10 cellular contexts compared by ENCODE assay signal in the genomic region with DNA sequence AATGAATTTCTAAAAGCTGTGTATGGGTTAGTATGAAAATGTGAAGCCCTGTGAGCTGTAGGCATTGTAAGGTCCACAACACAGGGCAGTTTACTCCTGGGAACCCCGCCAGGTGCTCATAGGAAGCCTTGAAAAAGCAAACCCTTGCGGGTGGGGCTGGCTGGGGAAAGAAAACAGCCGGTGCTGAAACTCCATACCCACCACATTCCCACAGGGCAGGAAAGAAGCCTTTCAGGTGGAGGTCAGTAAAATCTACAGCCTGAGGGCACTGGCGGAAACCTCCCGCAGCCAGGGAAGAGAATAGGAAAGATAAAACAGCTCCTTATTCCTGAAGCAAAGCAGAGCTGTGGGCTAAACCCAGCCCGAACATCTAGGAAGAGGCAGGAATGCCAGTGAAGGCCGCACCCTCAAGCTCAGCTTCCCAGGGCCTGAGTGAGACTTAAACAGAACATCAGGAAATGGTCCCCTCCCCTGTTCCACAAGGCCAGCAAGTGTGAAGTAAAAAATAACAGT. TPM values are rescaled to one million over a fixed set of nuclear protein-coding genes. Genes with fewer than 3 reads are reported as not detected.
A peak's percentile ranks its signal among the peaks of the same experiment; 100 is the strongest.
DNase-seq lines count a peak whose midpoint lies in the region; ATAC-seq and TF ChIP-seq lines count a peak whose summit lies in the region.
"Had no signal": no experiment of that assay in that cellular context is flagged by ENCODE, and none has a peak within 500 bp of the region (broad histone marks: within the 10 kb centered on the region; RNA-seq: fewer than 3 reads in every experiment).

No MANE protein-coding gene starts in this region.

- H3K4me1 Mint-ChIP-seq in endodermal cell: peaks cover 57% of the 10 kb centered on the region

- no peaks in the 10 kb centered on the region for H3K9me1 ChIP-seq in IMR-90 (ENCODE audit: insufficient read depth, low read length)

- H4K91ac ChIP-seq in IMR-90 (ENCODE audit: insufficient read depth, low read depth, low read length): no peak overlapping the region; the same call in 1 of the 2 replicates

- CTCF ChIA-PET in IMR-90 (lab: Yijun Ruan, JAX): no interaction called here

- no peak overlapping the region for H2BK15ac ChIP-seq in IMR-90 (ENCODE audit: low read depth, low read length)

- H3K9me3 ChIP-seq in IMR-90 (ENCODE audit: control insufficient read depth, insufficient read depth, low read length): no peaks in the 10 kb centered on the region
- H3K9me3 ChIP-seq in endodermal cell (ENCODE audit: control insufficient read depth, low read length): no peaks in the 10 kb centered on the region
- H3K9me3 ChIP-seq in mucosa of stomach (ENCODE audit: control insufficient read depth, low read length): no peaks in the 10 kb centered on the region

- H2AFZ ChIP-seq in IMR-90 (replicated peaks; ENCODE audit: low read length, poor library complexity): peak overlapping the region; percentile 78

- dilution Hi-C loops in IMR-90 (cut with HindIII; ENCODE audit: low sequenced_read_pairs, unreplicated experiment): no loop called here

- 67% methylated on average over 1 of the region's 7 CpGs; no CpG with 5 or more reads in 1 of the 2 experiments for WGBS in IMR-90 (ENCODE audit: extremely low coverage in 2 of 2, insufficient read length in 1 of 2), 2 experiments
- 84% methylated on average over 4 to 7 of the region's 7 CpGs for WGBS in endodermal cell (ENCODE audit: insufficient coverage in 1 of 2, insufficient read length in 1 of 2), 2 experiments

- H3K9me3 Mint-ChIP-seq in endodermal cell: no peaks in the 10 kb centered on the region

- no peak overlapping the region for H3K18ac ChIP-seq in IMR-90 (ENCODE audit: low read depth, low read length)

- H3K56ac ChIP-seq in IMR-90 (ENCODE audit: extremely low read depth, insufficient read depth, low read length): no peak overlapping the region

- peaks cover 0 to 11% of the 10 kb centered on the region in 2 experiments; a peak in 1 of 4 replicates for H3K79me1 ChIP-seq in IMR-90 (ENCODE audit: low read depth in 1 of 2, low read length in 2 of 2)

- H3K4me3 ChIP-seq in IMR-90 (ENCODE audit: insufficient read depth, low read depth, low read length) (no peak overlapping the region), endodermal cell (ENCODE audit: low read length) (no peak overlapping the region), mucosa of stomach (ENCODE audit: low read length) (no peak overlapping the region)

- H3K4ac ChIP-seq in IMR-90 (ENCODE audit: low read depth, low read length): no peak overlapping the region

- no peak overlapping the region for H2AK9ac ChIP-seq in IMR-90 (replicated peaks; ENCODE audit: low read depth, low read length, poor library complexity)

- no peaks in the 10 kb centered on the region for H3K4me1 ChIP-seq in IMR-90 (ENCODE audit: control insufficient read depth, insufficient read depth, low read length)
- peaks cover 18% of the 10 kb centered on the region for H3K4me1 ChIP-seq in endodermal cell (ENCODE audit: control insufficient read depth, insufficient read depth, low read length)
- peaks cover 9% of the 10 kb centered on the region for H3K4me1 ChIP-seq in mucosa of stomach (ENCODE audit: control insufficient read depth, insufficient read depth, low read length)

- H4K8ac ChIP-seq in IMR-90 (ENCODE audit: low read depth in 2 of 2, low read length in 2 of 2): peak overlapping the region in 1 of 2 experiments; percentile 35; a peak in 1 of 4 replicates

- H3K4me3 Mint-ChIP-seq in endodermal cell: no peak overlapping the region

- H2BK20ac ChIP-seq in IMR-90 (ENCODE audit: low read depth, low read length): no peak overlapping the region

- peak overlapping the region; percentile 66; the same call in 1 of the 2 replicates for H3K14ac ChIP-seq in IMR-90 (replicated peaks; ENCODE audit: low read depth, low read length)

- H2BK120ac ChIP-seq in IMR-90 (ENCODE audit: low read depth, low read length): no peak overlapping the region

- TF ChIP-seq POLR2A in IMR-90 (IDR thresholded peaks at IDR 0.05; ENCODE audit: low read depth, low read length): no peak

- intact Hi-C loops in IMR-90 (cut with micrococcal nuclease): no loop called here

- no peaks in the 10 kb centered on the region; the same call in 1 of the 2 replicates for H3K27me3 ChIP-seq in IMR-90 (ENCODE audit: control insufficient read depth, insufficient read depth, low read length)
- no peaks in the 10 kb centered on the region for H3K27me3 ChIP-seq in endodermal cell (ENCODE audit: control insufficient read depth, insufficient read depth, low read length, poor library complexity, severe bottlenecking)
- H3K27me3 ChIP-seq in mucosa of stomach (ENCODE audit: control insufficient read depth, insufficient read depth, low read length): no peaks in the 10 kb centered on the region

- H4K20me1 ChIP-seq in IMR-90 (ENCODE audit: insufficient read depth, low read length): no peaks in the 10 kb centered on the region

- POLR2A ChIA-PET in IMR-90 (lab: Charles Lee; ENCODE audit: unreplicated experiment): no interaction called here

- no peak overlapping the region for H3K27ac ChIP-seq in IMR-90 (ENCODE audit: insufficient read depth, low read length)
- no peak overlapping the region for H3K27ac ChIP-seq in endodermal cell (ENCODE audit: low read depth, low read length)

- in situ Hi-C loops in IMR-90 (cut with MboI; ENCODE audit: low sequenced_read_pairs): no loop called here
- in situ Hi-C loops in GM13976 (cut with MboI; ENCODE audit: low sequenced_read_pairs, unreplicated experiment): no loop called here

- peaks cover 34% of the 10 kb centered on the region for H3K36me3 Mint-ChIP-seq in endodermal cell (ENCODE audit: low read depth)

- TF ChIP-seq RAD21 in IMR-90 (IDR thresholded peaks at IDR 0.05; ENCODE audit: low read length): no peak

- H2AK5ac ChIP-seq in IMR-90 (ENCODE audit: low read depth, low read length): no peak overlapping the region

- H3K27me3 Mint-ChIP-seq in endodermal cell (ENCODE audit: insufficient read depth): no peaks in the 10 kb centered on the region

- H3K27ac Mint-ChIP-seq in endodermal cell: peak overlapping the region; percentile 93

- peak; percentile 38 for DNase-seq in AG08395 (ENCODE audit: low spot score)
- DNase-seq in IMR-90: no peak
- peak; percentile 77 for DNase-seq in endodermal cell
- no peak for DNase-seq in GM13976 (ENCODE audit: low spot score)
- DNase-seq: Karpas-422, midbrain had no signal

- H3K36me3 ChIP-seq in IMR-90 (ENCODE audit: control insufficient read depth, insufficient read depth, low read length) (no peaks in the 10 kb centered on the region), endodermal cell (ENCODE audit: control insufficient read depth, insufficient read depth, low read length) (peaks cover 63% of the 10 kb centered on the region), mucosa of stomach (ENCODE audit: control insufficient read depth, insufficient read depth, low read length) (no peaks in the 10 kb centered on the region)

- no peak overlapping the region for H4K5ac ChIP-seq in IMR-90 (ENCODE audit: low read depth, low read length)

- BruUV-seq in IMR-90 (replicated peaks; lab: Mats Ljungman, UMichigan): no TSS peak

- no peak overlapping the region for H3K4me2 ChIP-seq in IMR-90 (ENCODE audit: low read depth, low read length)

- H3K23ac ChIP-seq in IMR-90 (ENCODE audit: low read depth, low read length): no peak overlapping the region

- H3K9ac ChIP-seq in IMR-90 (ENCODE audit: low read depth, low read length) (no peak overlapping the region), endodermal cell (ENCODE audit: extremely low read depth, low read length, poor library complexity, severe bottlenecking) (no peak overlapping the region), mucosa of stomach (ENCODE audit: low read length) (peak overlapping the region; percentile 7)

- TF ChIP-seq CTCF in IMR-90 (conservative IDR thresholded peaks at IDR 0.05; ENCODE audit: low read depth, low read length) (no peak), endodermal cell (conservative IDR thresholded peaks at IDR 0.05) (no peak), GM13976 (IDR thresholded peaks at IDR 0.05; ENCODE audit: borderline replicate concordance, control extremely low read depth, extremely low read depth, insufficient read depth, missing control alignments) (no peak)

- H2BK5ac ChIP-seq in IMR-90 (ENCODE audit: low read depth, low read length, poor library complexity, severe bottlenecking): no peak overlapping the region

- ATAC-seq in IMR-90 (ENCODE audit: low read depth): peak; percentile 35
- no peak for ATAC-seq in GM18909 (IDR thresholded peaks at IDR 0.05; ENCODE audit: poor library complexity, unreplicated experiment)
- ATAC-seq in GM18519 (IDR thresholded peaks at IDR 0.05; ENCODE audit: low FRiP score, unreplicated experiment): no peak
- no peak for ATAC-seq in HG03457 (IDR thresholded peaks at IDR 0.05; ENCODE audit: unreplicated experiment)

TF ChIP-seq in IMR-90, 13 proteins besides CTCF, POLR2A, EP300 and RAD21 (continues in another document):
- TF ChIP-seq CEBPB (IDR thresholded peaks at IDR 0.05; ENCODE audit: low read depth, low read length) (no peak), RFX5 (IDR thresholded peaks at IDR 0.05; ENCODE audit: low read depth, low read length) (no peak), MAFK (IDR thresholded peaks at IDR 0.05; ENCODE audit: low read depth, low read length) (no peak), FOS (IDR thresholded peaks at IDR 0.05; ENCODE audit: low read depth, low read length) (no peak), NFE2L2 (IDR thresholded peaks at IDR 0.05; ENCODE audit: low read depth, low read length) (no peak), SMC3 (IDR thresholded peaks at IDR 0.05; ENCODE audit: low read depth, low read length) (no peak), BHLHE40 (IDR thresholded peaks at IDR 0.05; ENCODE audit: low read depth, low read length) (no peak), MXI1 (IDR thresholded peaks at IDR 0.05; ENCODE audit: borderline replicate concordance, low read depth, low read length) (no peak)
- TF ChIP-seq, protein P1, sequence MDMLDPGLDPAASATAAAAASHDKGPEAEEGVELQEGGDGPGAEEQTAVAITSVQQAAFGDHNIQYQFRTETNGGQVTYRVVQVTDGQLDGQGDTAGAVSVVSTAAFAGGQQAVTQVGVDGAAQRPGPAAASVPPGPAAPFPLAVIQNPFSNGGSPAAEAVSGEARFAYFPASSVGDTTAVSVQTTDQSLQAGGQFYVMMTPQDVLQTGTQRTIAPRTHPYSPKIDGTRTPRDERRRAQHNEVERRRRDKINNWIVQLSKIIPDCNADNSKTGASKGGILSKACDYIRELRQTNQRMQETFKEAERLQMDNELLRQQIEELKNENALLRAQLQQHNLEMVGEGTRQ (IDR thresholded peaks at IDR 0.05; ENCODE audit: low read depth, low read length): no peak

RNA-seq across cellular contexts. Expression of a gene that starts 34.7 kb away (rescaled TPM):
- total RNA-seq in IMR-90 (2012; rRNA removed) (1.3 and 1.4 TPM in 2 replicates), endodermal cell (100 to 1,000 TPM; 523 to 701 TPM)
- 3.8 and 4.2 TPM in 2 replicates for polyA plus RNA-seq in IMR-90 (2012; rRNA removed)
- 1.9 and 2.1 TPM in 2 replicates for polyA plus RNA-seq in IMR-90 (2012; cell fraction: cytosol; rRNA removed)
- 6.7 and 7.8 TPM in 2 replicates for polyA plus RNA-seq in IMR-90 (2012; cell fraction: nucleus; rRNA removed; ENCODE audit: low replicate concordance)
- polyA plus RNA-seq in endodermal cell (2013, experiment 1 of 2): 279 TPM
- polyA plus RNA-seq in endodermal cell (2013, experiment 2 of 2): 257 TPM

Comparison
In these comparisons a context has a peak if more than half of its experiments do, and no peak if none do; other contexts are left out.
1. DNase-seq: peak in AG08395 (single experiment) and endodermal cell (single experiment); none in IMR-90 (single experiment) and GM13976 (single experiment).
2. RNA of a gene that starts 34.7 kb away (total RNA-seq): 523 to 701 TPM in endodermal cell; 1.3 to 1.4 TPM in IMR-90; every median in the first group is over 100 times any median in the second.